25 cellular contexts compared by ENCODE assay signal in the genomic region with DNA sequence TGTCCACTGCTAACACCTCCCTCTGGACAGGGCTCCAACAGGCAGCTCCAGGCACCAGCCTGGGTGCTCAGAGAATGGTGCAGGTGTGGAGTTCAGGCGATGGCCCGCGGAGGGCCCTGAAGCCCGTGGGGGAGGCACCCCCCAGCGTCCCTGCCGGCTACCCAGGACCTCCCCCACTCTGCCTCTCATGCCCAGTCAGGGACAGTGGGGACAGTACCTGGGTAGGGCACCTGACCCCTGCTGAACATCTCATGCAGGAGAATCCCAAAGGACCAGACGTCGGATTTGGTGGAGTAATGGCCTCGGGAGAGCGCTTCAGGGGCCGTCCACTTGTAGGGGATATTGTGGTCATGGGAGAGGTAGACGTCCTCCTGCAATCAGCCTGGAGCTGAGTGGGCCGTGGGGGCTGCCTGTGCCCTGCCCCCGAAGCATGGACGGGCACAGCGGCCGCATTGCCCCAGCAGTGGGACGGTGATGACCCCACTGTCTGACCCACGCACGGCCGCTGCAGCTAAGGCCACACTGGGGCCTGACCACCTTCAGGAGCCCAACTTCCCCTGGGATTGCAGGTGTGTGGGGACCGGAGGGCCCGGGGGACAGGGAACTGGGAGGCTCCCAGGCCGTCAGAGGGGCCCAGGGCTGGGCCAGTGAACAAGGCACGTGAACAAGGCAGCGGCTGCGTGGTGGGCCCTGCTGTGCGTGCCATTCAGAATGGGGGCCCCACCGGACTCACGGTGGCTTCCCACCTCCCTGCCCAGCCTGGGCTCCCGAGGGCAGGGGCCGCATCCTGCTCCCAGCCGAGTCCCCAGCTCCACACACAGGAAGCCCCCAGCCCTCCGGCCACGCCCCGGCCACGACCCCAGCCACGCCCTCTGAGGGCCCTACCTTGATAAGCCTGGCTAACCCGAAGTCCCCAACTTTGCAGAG. TPM values are rescaled to one million over a fixed set of nuclear protein-coding genes. Genes with fewer than 3 reads are reported as not detected.
DNase-seq lines count a peak whose midpoint lies in the region; ATAC-seq and TF ChIP-seq lines count a peak whose summit lies in the region.
"Had no signal": no experiment of that assay in that cellular context is flagged by ENCODE, and none has a peak within 500 bp of the region (broad histone marks: within the 10 kb centered on the region; RNA-seq: fewer than 3 reads in every experiment).

No MANE protein-coding gene starts in this region.

- no peaks in the 10 kb centered on the region for H4K20me1 ChIP-seq in MM.1S (ENCODE audit: insufficient read depth, low read length)

- intact Hi-C loops in Right ventricle myocardium inferior (cut with DNase I) = no loop called here
- intact Hi-C loops in transverse colon (cut with DNase I; ENCODE audit: low total_unique reads) = loop anchor here (10.0 kb wide), 1 partner anchor 255 kb away; no protein-coding TSS in a partner anchor

- no peaks in the 10 kb centered on the region for H3K36me3 ChIP-seq in right atrium auricular region
- H3K36me3 ChIP-seq in transverse colon = no peaks in the 10 kb centered on the region
- no peaks in the 10 kb centered on the region for H3K36me3 ChIP-seq in MM.1S (replicated peaks; ENCODE audit: insufficient read depth, low read length)
- H3K36me3 ChIP-seq: ovary, sigmoid colon, SJCRH30, upper lobe of right lung had no signal

- no peak overlapping the region for H3K4me2 ChIP-seq in MM.1S (ENCODE audit: low read depth, low read length)

- H3K4me1 ChIP-seq in right atrium auricular region (no peaks in the 10 kb centered on the region), transverse colon (peaks cover 10 to 38% (median 14%) of the 10 kb centered on the region in 4 donors), MM.1S (ENCODE audit: low read length) (no peaks in the 10 kb centered on the region)
- H3K4me1 ChIP-seq: sigmoid colon, upper lobe of right lung had no signal

- TF ChIP-seq EP300 in transverse colon (IDR thresholded peaks at IDR 0.05; ENCODE audit: low read depth) = no peak

- H3K9me2 ChIP-seq in MM.1S (replicated peaks; ENCODE audit: insufficient read depth, low read length) = no peaks in the 10 kb centered on the region

- in situ Hi-C loops in transverse colon (cut with MboI; ENCODE audit: low pct_ligation_motif_present in 1 of 4, low pct_unique_long_range_greater_than_20kb in 1 of 4, low sequenced_read_pairs in 3 of 4) = loop anchor here in 1 of 4 donors (25.0 kb wide), 1 partner anchor 107 kb away; a partner anchor contains a TSS

- H3K27me3 ChIP-seq in right atrium auricular region (no peaks in the 10 kb centered on the region), transverse colon (peaks cover 9% of the 10 kb centered on the region), MM.1S (replicated peaks; ENCODE audit: insufficient read depth, low read length) (peaks cover 56% of the 10 kb centered on the region)
- H3K27me3 ChIP-seq: ovary, SJCRH30, upper lobe of right lung had no signal

- ATAC-seq in Right ventricle myocardium inferior (no peak), SK-N-SH treated with all-trans-retinoic acid at 6 μM for 48 hours (peak; percentile 5; the same call in 2 of the 3 replicates), GM21825 (IDR thresholded peaks at IDR 0.05; ENCODE audit: unreplicated experiment) (no peak), GM18858 (IDR thresholded peaks at IDR 0.05; ENCODE audit: unreplicated experiment) (no peak)
- ATAC-seq: activated CD8-positive, alpha-beta memory T cell treated with anti-CD3 and anti-CD28 coated beads, Interleukin-2, amount 10 ng/mL, durations not matched to agents 7 days and 5 days; PC-3 had no signal

- no peak overlapping the region for H3K9ac ChIP-seq in MM.1S (ENCODE audit: low read length)

- TF ChIP-seq POLR2A in transverse colon (IDR thresholded peaks at IDR 0.05) = no peak

- no peak overlapping the region for H2AFZ ChIP-seq in MM.1S (ENCODE audit: low read length)

- H3K4me3 ChIP-seq in right atrium auricular region = no peak overlapping the region
- no peak overlapping the region for H3K4me3 ChIP-seq in transverse colon
- no peak overlapping the region for H3K4me3 ChIP-seq in MM.1S (ENCODE audit: low read length)
- H3K4me3 ChIP-seq: ovary, sigmoid colon, SJCRH30, upper lobe of right lung had no signal

- H3K9me3 ChIP-seq in right atrium auricular region (no peaks in the 10 kb centered on the region), transverse colon (no peaks in the 10 kb centered on the region), MM.1S (replicated peaks; ENCODE audit: insufficient read depth, low read length) (no peaks in the 10 kb centered on the region)
- H3K9me3 ChIP-seq: ovary, sigmoid colon, SJCRH30, upper lobe of right lung had no signal

- TF ChIP-seq CTCF in right atrium auricular region (IDR thresholded peaks at IDR 0.05) (no peak), transverse colon (IDR thresholded peaks at IDR 0.05) (no peak), MM.1S (IDR thresholded peaks at IDR 0.05; ENCODE audit: low read length) (no peak)

- H3F3A ChIP-seq in MM.1S (ENCODE audit: insufficient read depth, low read length) = peaks cover 3% of the 10 kb centered on the region; the same call in 1 of the 2 replicates

- H3K27ac ChIP-seq in right atrium auricular region (no peak overlapping the region), transverse colon (peak overlapping the region; percentile 10 to 55 (median 22)), MM.1S (ENCODE audit: low read length) (no peak overlapping the region)
- H3K27ac ChIP-seq: C4-2B, ovary, sigmoid colon, SJCRH30, upper lobe of right lung had no signal

- H3K79me2 ChIP-seq in MM.1S (ENCODE audit: low read length) = no peaks in the 10 kb centered on the region

- 71% methylated on average over 33 of the region's 39 CpGs; no CpG with 5 or more reads in 1 of the 2 donors for WGBS in transverse colon (ENCODE audit: low coverage in 1 of 2), 2 donors

- DNase-seq in Right ventricle myocardium inferior (ENCODE audit: missing footprints) (peak; percentile 60), right atrium auricular region (ENCODE audit: low spot score) (no peak), left kidney (ENCODE audit: low read depth, low spot score) (peak; percentile 2), transverse colon (no peak), MM.1S (no peak)
- DNase-seq: activated CD4-positive, alpha-beta T cell treated with anti-CD3 and anti-CD28 coated beads for 48 hours; activated CD8-positive, alpha-beta memory T cell treated with anti-CD3 and anti-CD28 coated beads, Interleukin-2, amount 10 ng/mL, durations not matched to agents 7 days and 5 days; cerebellar nuclear complex; effector CD8-positive, alpha-beta T cell; erythroblast; foreskin fibroblast; hypothalamus; Karpas-422; naive B cell; NCI-H187; PC-3; sigmoid colon; stimulated activated CD8-positive, alpha-beta memory T cell treated with anti-CD3 and anti-CD28 coated beads, Interleukin-4, amount 100 ng/mL, for 48 hours; upper lobe of right lung had no signal

TF ChIP-seq in SK-N-SH treated with all-trans-retinoic acid at 6 μM for 48 hours, 23 proteins besides CTCF, POLR2A, EP300 and RAD21:
- TF ChIP-seq ZNF70 (CRISPR knock-in tag; IDR thresholded peaks at IDR 0.05) = no peak
- TF ChIP-seq ZFP30 (CRISPR knock-in tag; IDR thresholded peaks at IDR 0.05) = no peak
- no peak for TF ChIP-seq ZC3H10 (CRISPR knock-in tag; IDR thresholded peaks at IDR 0.05)
- TF ChIP-seq GLIS3 (CRISPR knock-in tag; IDR thresholded peaks at IDR 0.05) = no peak
- no peak for TF ChIP-seq ARNTL (CRISPR knock-in tag; IDR thresholded peaks at IDR 0.05; ENCODE audit: borderline replicate concordance, low read depth)
- TF ChIP-seq ZFP3 (CRISPR knock-in tag; IDR thresholded peaks at IDR 0.05) = no peak
- TF ChIP-seq ESRRG (CRISPR knock-in tag; IDR thresholded peaks at IDR 0.05) = no peak
- TF ChIP-seq, protein P1, sequence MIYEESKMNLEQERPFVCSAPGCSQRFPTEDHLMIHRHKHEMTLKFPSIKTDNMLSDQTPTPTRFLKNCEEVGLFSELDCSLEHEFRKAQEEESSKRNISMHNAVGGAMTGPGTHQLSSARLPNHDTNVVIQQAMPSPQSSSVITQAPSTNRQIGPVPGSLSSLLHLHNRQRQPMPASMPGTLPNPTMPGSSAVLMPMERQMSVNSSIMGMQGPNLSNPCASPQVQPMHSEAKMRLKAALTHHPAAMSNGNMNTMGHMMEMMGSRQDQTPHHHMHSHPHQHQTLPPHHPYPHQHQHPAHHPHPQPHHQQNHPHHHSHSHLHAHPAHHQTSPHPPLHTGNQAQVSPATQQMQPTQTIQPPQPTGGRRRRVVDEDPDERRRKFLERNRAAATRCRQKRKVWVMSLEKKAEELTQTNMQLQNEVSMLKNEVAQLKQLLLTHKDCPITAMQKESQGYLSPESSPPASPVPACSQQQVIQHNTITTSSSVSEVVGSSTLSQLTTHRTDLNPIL (CRISPR knock-in tag; IDR thresholded peaks at IDR 0.05; ENCODE audit: low read depth) = no peak
- no peak for TF ChIP-seq RARB (CRISPR knock-in tag; IDR thresholded peaks at IDR 0.05)
- TF ChIP-seq BACH2 (CRISPR knock-in tag; IDR thresholded peaks at IDR 0.05; ENCODE audit: borderline replicate concordance) = no peak
- TF ChIP-seq ZNF565 (CRISPR knock-in tag; conservative IDR thresholded peaks at IDR 0.05; ENCODE audit: low read depth) = no peak
TF ChIP-seq in SK-N-SH treated with all-trans-retinoic acid at 6 μM for 48 hours: peak in this region for 0.

RNA-seq across cellular contexts. Expression of a gene that starts 7.1 kb away (rescaled TPM):
- total RNA-seq in Right ventricle myocardium inferior (0.11 TPM), right atrium auricular region (not detected), transverse colon (100 to 1,000 TPM in 2 of 4 donors, 10 to 100 TPM in 2; 90.5 to 147 (median 103) TPM)

RNA-seq across cellular contexts. Expression of a gene that starts 9.6 kb away (rescaled TPM):
- 261 TPM for total RNA-seq in Right ventricle myocardium inferior
- total RNA-seq in right atrium auricular region = 100 to 1,000 TPM; 138 to 185 TPM
- total RNA-seq in transverse colon = 100 to 1,000 TPM; 320 to 695 (median 517) TPM

RNA-seq across cellular contexts. Expression of a gene that starts 17.4 kb away (rescaled TPM):
- not detected for total RNA-seq in Right ventricle myocardium inferior
- not detected for total RNA-seq in right atrium auricular region
- under 1 TPM in 1 of 4 donors, not detected in 3; 0.79 TPM for total RNA-seq in transverse colon
- total RNA-seq: activated CD8-positive, alpha-beta memory T cell treated with anti-CD3 and anti-CD28 coated beads, Interleukin-2, amount 10 ng/mL, durations not matched to agents 7 days and 5 days; ovary; sigmoid colon; SJCRH30; upper lobe of right lung had no signal

RNA-seq across cellular contexts. Expression of a gene that starts 23.8 kb away (rescaled TPM):
- total RNA-seq in Right ventricle myocardium inferior (0.16 TPM), right atrium auricular region (not detected), transverse colon (not detected)

RNA-seq across cellular contexts. Expression of a gene that starts 31.2 kb away (rescaled TPM):
- total RNA-seq in Right ventricle myocardium inferior (1,274 TPM), right atrium auricular region (100 to 1,000 TPM; 797 to 886 TPM), transverse colon (1 to 10 TPM in 3 of 4 donors, under 1 TPM in 1; 0.75 to 5.0 (median 3.3) TPM)

Comparison
In these comparisons a context has a peak if more than half of its experiments do, and no peak if none do; other contexts are left out.
1. DNase-seq: peak in Right ventricle myocardium inferior (single experiment) and left kidney (single experiment); none in right atrium auricular region (single experiment), transverse colon (single experiment) and MM.1S (single experiment).
2. H3K27ac ChIP-seq: peak in transverse colon (4 of 4); none in right atrium auricular region (0 of 2) and MM.1S (single experiment).
3. RNA of a gene that starts 7.1 kb away (total RNA-seq): 90.5 to 147 TPM in transverse colon; 0.11 TPM in Right ventricle myocardium inferior (single experiment) and not detected in right atrium auricular region; every median in the first group is over 10 times any median in the second.